20 cellular contexts compared by ENCODE assay signal in the genomic region with DNA sequence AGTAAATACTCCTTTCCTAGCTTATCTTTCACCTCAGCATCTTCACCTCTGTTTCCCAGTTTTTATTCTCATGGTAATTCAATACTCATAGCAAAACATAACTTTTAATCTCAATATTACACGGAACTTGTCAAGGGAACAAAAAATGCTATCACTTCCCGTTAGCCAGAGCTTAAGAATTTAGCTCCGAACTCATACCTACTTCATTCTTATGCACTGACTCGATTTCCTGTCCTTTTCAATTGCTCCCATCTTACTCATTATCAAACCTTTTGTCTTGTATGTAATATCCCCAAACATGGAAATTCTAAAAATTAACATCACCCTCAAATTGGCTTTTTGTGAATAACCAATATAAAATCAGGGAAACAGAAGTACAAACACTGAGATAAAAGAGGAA. TPM values are rescaled to one million over a fixed set of nuclear protein-coding genes. Genes with fewer than 3 reads are reported as not detected.
A peak's percentile ranks its signal among the peaks of the same experiment; 100 is the strongest.
DNase-seq lines count a peak whose midpoint lies in the region; ATAC-seq and TF ChIP-seq lines count a peak whose summit lies in the region.
"Had no signal": no experiment of that assay in that cellular context is flagged by ENCODE, and none has a peak within 500 bp of the region (broad histone marks: within the 10 kb centered on the region; RNA-seq: fewer than 3 reads in every experiment).

No MANE protein-coding gene starts in this region.

- no peak for TF ChIP-seq CTCF in H9 (conservative IDR thresholded peaks at IDR 0.05)

- no peaks in the 10 kb centered on the region for H3K36me3 ChIP-seq in SJSA1
- no peaks in the 10 kb centered on the region for H3K36me3 ChIP-seq in naive thymus-derived CD4-positive, alpha-beta T cell (ENCODE audit: control insufficient read depth in 2 of 3, insufficient read depth in 3 of 3, low read length in 3 of 3)
- H3K36me3 ChIP-seq: right lobe of liver had no signal

- no peaks in the 10 kb centered on the region for H3K79me2 ChIP-seq in H9 (ENCODE audit: insufficient read depth, low read length)

- no peaks in the 10 kb centered on the region for H3K4me1 ChIP-seq in H9 (ENCODE audit: insufficient read depth, low read length)
- H3K4me1 ChIP-seq in SJSA1 (replicated peaks) = peaks cover 31% of the 10 kb centered on the region
- no peaks in the 10 kb centered on the region for H3K4me1 ChIP-seq in naive thymus-derived CD4-positive, alpha-beta T cell (ENCODE audit: control insufficient read depth in 2 of 2, insufficient read depth in 2 of 2, low read length in 2 of 2)
- H3K4me1 ChIP-seq: right lobe of liver had no signal

- DNase-seq in H9 (no peak), SJSA1 (ENCODE audit: low read depth in 1 of 2, low spot score in 2 of 2) (peak in 1 of 2 experiments; percentile 62), epithelial cell of prostate (ENCODE audit: low read depth, low spot score) (peak; percentile 14), skeletal muscle cell (ENCODE audit: low read depth) (peak; percentile 29)
- no peak for DNase-seq in stimulated activated CD4-positive, alpha-beta T cell treated with anti-CD3 and anti-CD28 coated beads, Interleukin-12 subunit alpha, Interleukin-12 subunit beta, amount 100 ng/mL, for 4 hours
- no peak for DNase-seq in naive thymus-derived CD4-positive, alpha-beta T cell
- DNase-seq: activated CD4-positive, alpha-beta T cell treated with anti-CD3 and anti-CD28 coated beads, Interleukin-2, amount 50 U/mL, for 48 hours; activated effector memory CD4-positive, alpha-beta T cell treated with anti-CD3 and anti-CD28 coated beads, Interleukin-2, amount 50 U/mL, for 16 hours; caudate nucleus; CD4-positive, CD25-positive, alpha-beta regulatory T cell; hippocampal formation; NCI-H524 treated with DMSO at 0.1 percent for 48 hours; nephron progenitor cell; right lobe of liver; RPMI8226; T1000 had no signal

- no peak overlapping the region for H2BK5ac ChIP-seq in H9 (ENCODE audit: insufficient read length, low read length)

- no peaks in the 10 kb centered on the region for H3K9me3 Mint-ChIP-seq in H9
- H3K9me3 Mint-ChIP-seq in naive thymus-derived CD4-positive, alpha-beta T cell = peaks cover 0 to 1% (median 0%) of the 10 kb centered on the region in 11 donors
- H3K9me3 Mint-ChIP-seq: nephron progenitor cell; stimulated activated naive CD8-positive, alpha-beta T cell treated with anti-CD3 and anti-CD28 coated beads, Interleukin-15, Interleukin-2, amounts not matched to agents 100 ng/mL and 50 ng/mL, for 24 hours had no signal

- CTCF ChIA-PET in naive thymus-derived CD4-positive, alpha-beta T cell (lab: Charles Lee) = no interaction called here

- no peak overlapping the region for H2BK15ac ChIP-seq in H9 (ENCODE audit: low read depth, low read length)

- no peak overlapping the region for H2AFZ ChIP-seq in H9 (ENCODE audit: low read length)

- H3K27me3 Mint-ChIP-seq in H9 (ENCODE audit: low read depth) = no peaks in the 10 kb centered on the region
- no peaks in the 10 kb centered on the region for H3K27me3 Mint-ChIP-seq in naive thymus-derived CD4-positive, alpha-beta T cell
- H3K27me3 Mint-ChIP-seq: CD4-positive, CD25-positive, alpha-beta regulatory T cell; stimulated activated naive CD8-positive, alpha-beta T cell treated with anti-CD3 and anti-CD28 coated beads, Interleukin-15, Interleukin-2, amounts not matched to agents 100 ng/mL and 50 ng/mL, for 24 hours had no signal

- no peak overlapping the region for H3K18ac ChIP-seq in H9 (ENCODE audit: insufficient read length, low read depth, low read length)

- H3K27me3 ChIP-seq in H9 (ENCODE audit: insufficient read depth, low read length) = no peaks in the 10 kb centered on the region
- H3K27me3 ChIP-seq in SJSA1 (replicated peaks) = no peaks in the 10 kb centered on the region
- H3K27me3 ChIP-seq in naive thymus-derived CD4-positive, alpha-beta T cell (ENCODE audit: control insufficient read depth in 2 of 2, insufficient read depth in 2 of 2, low read length in 2 of 2) = no peaks in the 10 kb centered on the region
- H3K27me3 ChIP-seq: right lobe of liver had no signal

- no peak overlapping the region for H4K91ac ChIP-seq in H9 (ENCODE audit: insufficient read length, low read depth, low read length)

- no peaks in the 10 kb centered on the region for H3K23me2 ChIP-seq in H9 (ENCODE audit: insufficient read length, low read depth, low read length, poor library complexity, severe bottlenecking)

- H3K4me2 ChIP-seq in H9 (ENCODE audit: insufficient read depth, insufficient read length, low read length) = no peak overlapping the region
- H3K4me2 ChIP-seq: KMS-11 had no signal

- intact Hi-C loops in naive thymus-derived CD4-positive, alpha-beta T cell (cut with micrococcal nuclease) = no loop called here

- POLR2A ChIA-PET in naive thymus-derived CD4-positive, alpha-beta T cell (lab: Charles Lee) = no interaction called here

- H3K79me1 ChIP-seq in H9 (ENCODE audit: insufficient read depth, low read depth, low read length, poor library complexity, severe bottlenecking) = no peaks in the 10 kb centered on the region

- H3K9me3 ChIP-seq in H9 (ENCODE audit: control insufficient read depth, low read depth, low read length) (no peaks in the 10 kb centered on the region), SJSA1 (replicated peaks) (no peaks in the 10 kb centered on the region)
- no peaks in the 10 kb centered on the region for H3K9me3 ChIP-seq in naive thymus-derived CD4-positive, alpha-beta T cell (ENCODE audit: control insufficient read depth in 2 of 3, low read length in 3 of 3)
- H3K9me3 ChIP-seq: right lobe of liver had no signal

- H3K4me3 ChIP-seq in SJSA1 (no peak overlapping the region), skeletal muscle cell (ENCODE audit: low read depth, low read length) (no peak overlapping the region)
- no peak overlapping the region for H3K4me3 ChIP-seq in naive thymus-derived CD4-positive, alpha-beta T cell (ENCODE audit: low read length)
- H3K4me3 ChIP-seq: right lobe of liver had no signal

- H3K27ac Mint-ChIP-seq in H9 = peak overlapping the region; percentile 7 to 88 (median 78); a peak in 5 of 7 replicates
- no peak overlapping the region for H3K27ac Mint-ChIP-seq in naive thymus-derived CD4-positive, alpha-beta T cell
- H3K27ac Mint-ChIP-seq: CD4-positive, CD25-positive, alpha-beta regulatory T cell; stimulated activated naive CD8-positive, alpha-beta T cell treated with anti-CD3 and anti-CD28 coated beads, Interleukin-15, Interleukin-2, amounts not matched to agents 100 ng/mL and 50 ng/mL, for 24 hours had no signal

- no peak overlapping the region for H2BK120ac ChIP-seq in H9 (ENCODE audit: low read depth, low read length, poor library complexity, severe bottlenecking)

- H4K8ac ChIP-seq in H9 (replicated peaks; ENCODE audit: insufficient read length, low read depth, low read length) = no peak overlapping the region

- peak overlapping the region in 1 of 2 experiments; percentile 14; a peak in 1 of 5 replicates for H3K4me3 Mint-ChIP-seq in H9
- no peak overlapping the region for H3K4me3 Mint-ChIP-seq in naive thymus-derived CD4-positive, alpha-beta T cell
- H3K4me3 Mint-ChIP-seq: nephron progenitor cell; stimulated activated naive CD8-positive, alpha-beta T cell treated with anti-CD3 and anti-CD28 coated beads, Interleukin-15, Interleukin-2, amounts not matched to agents 100 ng/mL and 50 ng/mL, for 24 hours had no signal

- H4K20me1 ChIP-seq in H9 (ENCODE audit: control insufficient read depth, insufficient read depth, insufficient read length) = no peaks in the 10 kb centered on the region

- peaks cover 25 to 49% (median 39%) of the 10 kb centered on the region in 3 experiments; a peak in 6 of 7 replicates for H3K36me3 Mint-ChIP-seq in H9 (ENCODE audit: insufficient read depth in 1 of 3, low read depth in 3 of 3)
- H3K36me3 Mint-ChIP-seq in naive thymus-derived CD4-positive, alpha-beta T cell = peaks cover 5 to 26% (median 12%) of the 10 kb centered on the region in 5 donors

- no peak overlapping the region for H3T11ph ChIP-seq in H9 (ENCODE audit: low read length)

- no peak overlapping the region for H3K56ac ChIP-seq in H9 (ENCODE audit: insufficient read length, low read depth, low read length)

- no peak overlapping the region for H3K14ac ChIP-seq in H9 (ENCODE audit: insufficient read depth, low read length)

- H3K4ac ChIP-seq in H9 (ENCODE audit: low read depth, low read length) = no peak overlapping the region

- no peak overlapping the region for H3K27ac ChIP-seq in H9 (ENCODE audit: insufficient read length, low read depth, low read length)
- peak overlapping the region; percentile 86 for H3K27ac ChIP-seq in SJSA1
- H3K27ac ChIP-seq in epithelial cell of prostate = peak overlapping the region; percentile 95
- H3K27ac ChIP-seq in naive thymus-derived CD4-positive, alpha-beta T cell (ENCODE audit: low read depth, low read length) = no peak overlapping the region
- H3K27ac ChIP-seq: KMS-11, right lobe of liver had no signal

- H3K4me1 Mint-ChIP-seq in H9 = peaks cover 16 to 21% of the 10 kb centered on the region in 2 experiments
- peaks cover 0 to 2% (median 0%) of the 10 kb centered on the region in 7 donors for H3K4me1 Mint-ChIP-seq in naive thymus-derived CD4-positive, alpha-beta T cell

- no peak overlapping the region for H2BK12ac ChIP-seq in H9 (ENCODE audit: insufficient read length, low read depth, low read length)

- H3K23ac ChIP-seq in H9 (ENCODE audit: insufficient read length, low read depth, low read length) = no peak overlapping the region

- H2BK20ac ChIP-seq in H9 (ENCODE audit: low read depth, low read length, poor library complexity, severe bottlenecking) = no peak overlapping the region

- H3K9ac ChIP-seq in H9 (ENCODE audit: extremely low read depth, insufficient read length, low read length) = no peak overlapping the region
- H3K9ac ChIP-seq: KMS-11 had no signal

- no peak for ATAC-seq in naive thymus-derived CD4-positive, alpha-beta T cell
- no peak for ATAC-seq in HG03095 (IDR thresholded peaks at IDR 0.05; ENCODE audit: unreplicated experiment)
- ATAC-seq: right lobe of liver had no signal

- WGBS in H9 (ENCODE audit: extremely low coverage, insufficient read length, low lambda C conversion rate) = no CpG with 5 or more reads among the region's 4 CpGs

- H2AK5ac ChIP-seq in H9 (ENCODE audit: insufficient read length, low read length) = no peak overlapping the region

- no peak overlapping the region for H4K5ac ChIP-seq in H9 (ENCODE audit: insufficient read length, low read depth, low read length)

RNA-seq across cellular contexts. Expression of a gene that starts 28.2 kb away (rescaled TPM):
- total RNA-seq in H9 (2021) = 77.5 and 85.2 TPM in 2 replicates
- total RNA-seq in SJSA1 (2014; rRNA removed; shearing (Covaris generic)) = 4.4 and 7.1 TPM in 2 replicates
- total RNA-seq in naive thymus-derived CD4-positive, alpha-beta T cell = 10 to 100 TPM; 16.4 to 29.1 (median 17.8) TPM
- 1 to 10 TPM; 1.4 to 1.8 TPM for polyA plus RNA-seq in naive thymus-derived CD4-positive, alpha-beta T cell

RNA-seq across cellular contexts. Expression of a gene that starts 29.1 kb away (rescaled TPM):
- total RNA-seq in H9 (2021) = not detected in 2 replicates
- total RNA-seq in SJSA1 (2014; rRNA removed; shearing (Covaris generic)) = not detected in 2 replicates
- total RNA-seq in naive thymus-derived CD4-positive, alpha-beta T cell = not detected
- polyA plus RNA-seq in naive thymus-derived CD4-positive, alpha-beta T cell = not detected
- total RNA-seq: CD4-positive, CD25-positive, alpha-beta regulatory T cell; right lobe of liver had no signal
- polyA plus RNA-seq: CD4-positive, CD25-positive, alpha-beta regulatory T cell had no signal

RNA-seq across cellular contexts. Expression of a gene that starts 41.6 kb away (rescaled TPM):
- 0.11 TPM in 2 replicates for total RNA-seq in H9 (2021)
- not detected in 2 replicates for total RNA-seq in SJSA1 (2014; rRNA removed; shearing (Covaris generic))
- not detected for total RNA-seq in naive thymus-derived CD4-positive, alpha-beta T cell
- polyA plus RNA-seq in naive thymus-derived CD4-positive, alpha-beta T cell = not detected
- total RNA-seq: CD4-positive, CD25-positive, alpha-beta regulatory T cell; lower leg skin; right lobe of liver had no signal
- polyA plus RNA-seq: CD4-positive, CD25-positive, alpha-beta regulatory T cell had no signal

RNA-seq across cellular contexts. Expression of a gene that starts 56.2 kb away (rescaled TPM):
- 0.04 and 0.07 TPM in 2 replicates for total RNA-seq in H9 (2021)
- not detected in 2 replicates for total RNA-seq in SJSA1 (2014; rRNA removed; shearing (Covaris generic))
- not detected for total RNA-seq in naive thymus-derived CD4-positive, alpha-beta T cell
- polyA plus RNA-seq in naive thymus-derived CD4-positive, alpha-beta T cell = not detected
- total RNA-seq: CD4-positive, CD25-positive, alpha-beta regulatory T cell; lower leg skin had no signal
- polyA plus RNA-seq: CD4-positive, CD25-positive, alpha-beta regulatory T cell had no signal

Comparison
In these comparisons a context has a peak if more than half of its experiments do, and no peak if none do; other contexts are left out.
1. DNase-seq: peak in epithelial cell of prostate (single experiment) and skeletal muscle cell (single experiment); none in H9 (single experiment), stimulated activated CD4-positive, alpha-beta T cell treated with anti-CD3 and anti-CD28 coated beads, Interleukin-12 subunit alpha, Interleukin-12 subunit beta, amount 100 ng/mL, for 4 hours (single experiment) and naive thymus-derived CD4-positive, alpha-beta T cell (0 of 9).
2. H3K27ac ChIP-seq: peak in SJSA1 (single experiment) and epithelial cell of prostate (single experiment); none in H9 (single experiment) and naive thymus-derived CD4-positive, alpha-beta T cell (single experiment).
3. H3K27ac Mint-ChIP-seq: peak in H9 (3 of 3); none in naive thymus-derived CD4-positive, alpha-beta T cell (0 of 9).